Comparison of ENCODE assay signal across 1 cellular context in the genomic region with DNA sequence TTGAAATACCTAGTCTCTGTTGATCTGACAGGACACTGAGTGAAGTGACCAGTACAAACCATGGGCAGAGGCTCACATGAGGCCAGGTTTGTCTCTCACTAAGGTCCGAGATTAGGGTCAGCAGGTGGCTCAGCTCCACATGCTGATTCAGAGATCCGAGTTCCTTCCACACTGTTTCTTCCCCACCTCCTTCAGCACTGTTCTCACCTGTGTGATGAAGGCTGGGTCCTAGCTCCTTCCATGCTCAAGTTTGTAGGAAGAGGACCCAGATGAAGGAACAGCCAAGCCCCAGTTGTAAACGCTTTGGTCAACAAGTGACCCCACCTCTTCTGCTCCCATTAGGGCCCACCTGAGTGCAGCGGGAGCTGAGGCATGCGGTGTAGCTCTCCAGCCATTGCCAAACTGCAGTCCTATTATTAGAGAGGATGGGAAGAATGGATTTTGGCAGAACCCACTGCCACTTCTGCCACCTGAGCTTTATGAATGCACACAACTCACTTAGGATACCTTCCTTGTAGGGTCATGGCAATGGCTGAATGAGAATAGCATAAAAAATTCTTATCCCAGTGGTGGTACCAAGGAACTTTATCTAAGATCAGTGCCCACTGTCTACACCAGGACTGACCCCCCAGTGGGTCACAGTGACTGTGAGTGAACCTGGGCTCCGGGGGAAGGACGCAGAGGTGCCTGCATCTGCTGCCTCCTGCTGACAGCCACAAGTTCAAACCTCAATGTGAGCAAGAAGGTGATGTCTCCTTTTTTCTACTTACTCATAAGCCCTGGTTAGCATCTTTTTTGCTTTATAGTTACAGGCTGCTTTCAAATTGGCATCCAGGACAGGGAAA.
TF ChIP-seq lines count a peak whose summit lies in the region.

No MANE protein-coding gene starts in this region.

TF ChIP-seq in SK-N-SH treated with all-trans-retinoic acid at 6 μM for 48 hours, 23 proteins besides CTCF, POLR2A, EP300 and RAD21 (continued from another document):
- TF ChIP-seq, protein P1, sequence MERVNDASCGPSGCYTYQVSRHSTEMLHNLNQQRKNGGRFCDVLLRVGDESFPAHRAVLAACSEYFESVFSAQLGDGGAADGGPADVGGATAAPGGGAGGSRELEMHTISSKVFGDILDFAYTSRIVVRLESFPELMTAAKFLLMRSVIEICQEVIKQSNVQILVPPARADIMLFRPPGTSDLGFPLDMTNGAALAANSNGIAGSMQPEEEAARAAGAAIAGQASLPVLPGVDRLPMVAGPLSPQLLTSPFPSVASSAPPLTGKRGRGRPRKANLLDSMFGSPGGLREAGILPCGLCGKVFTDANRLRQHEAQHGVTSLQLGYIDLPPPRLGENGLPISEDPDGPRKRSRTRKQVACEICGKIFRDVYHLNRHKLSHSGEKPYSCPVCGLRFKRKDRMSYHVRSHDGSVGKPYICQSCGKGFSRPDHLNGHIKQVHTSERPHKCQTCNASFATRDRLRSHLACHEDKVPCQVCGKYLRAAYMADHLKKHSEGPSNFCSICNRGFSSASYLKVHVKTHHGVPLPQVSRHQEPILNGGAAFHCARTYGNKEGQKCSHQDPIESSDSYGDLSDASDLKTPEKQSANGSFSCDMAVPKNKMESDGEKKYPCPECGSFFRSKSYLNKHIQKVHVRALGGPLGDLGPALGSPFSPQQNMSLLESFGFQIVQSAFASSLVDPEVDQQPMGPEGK (CRISPR knock-in tag; IDR thresholded peaks at IDR 0.05; ENCODE audit: borderline replicate concordance), result no peak
- TF ChIP-seq CSDC2 (CRISPR knock-in tag; IDR thresholded peaks at IDR 0.05), result no peak
- TF ChIP-seq ZNF70 (CRISPR knock-in tag; IDR thresholded peaks at IDR 0.05), result no peak
- TF ChIP-seq RARB (CRISPR knock-in tag; IDR thresholded peaks at IDR 0.05), result no peak
- no peak for TF ChIP-seq GLIS3 (CRISPR knock-in tag; IDR thresholded peaks at IDR 0.05)
